ENCODE assay signal across 7 cellular contexts in the genomic region with DNA sequence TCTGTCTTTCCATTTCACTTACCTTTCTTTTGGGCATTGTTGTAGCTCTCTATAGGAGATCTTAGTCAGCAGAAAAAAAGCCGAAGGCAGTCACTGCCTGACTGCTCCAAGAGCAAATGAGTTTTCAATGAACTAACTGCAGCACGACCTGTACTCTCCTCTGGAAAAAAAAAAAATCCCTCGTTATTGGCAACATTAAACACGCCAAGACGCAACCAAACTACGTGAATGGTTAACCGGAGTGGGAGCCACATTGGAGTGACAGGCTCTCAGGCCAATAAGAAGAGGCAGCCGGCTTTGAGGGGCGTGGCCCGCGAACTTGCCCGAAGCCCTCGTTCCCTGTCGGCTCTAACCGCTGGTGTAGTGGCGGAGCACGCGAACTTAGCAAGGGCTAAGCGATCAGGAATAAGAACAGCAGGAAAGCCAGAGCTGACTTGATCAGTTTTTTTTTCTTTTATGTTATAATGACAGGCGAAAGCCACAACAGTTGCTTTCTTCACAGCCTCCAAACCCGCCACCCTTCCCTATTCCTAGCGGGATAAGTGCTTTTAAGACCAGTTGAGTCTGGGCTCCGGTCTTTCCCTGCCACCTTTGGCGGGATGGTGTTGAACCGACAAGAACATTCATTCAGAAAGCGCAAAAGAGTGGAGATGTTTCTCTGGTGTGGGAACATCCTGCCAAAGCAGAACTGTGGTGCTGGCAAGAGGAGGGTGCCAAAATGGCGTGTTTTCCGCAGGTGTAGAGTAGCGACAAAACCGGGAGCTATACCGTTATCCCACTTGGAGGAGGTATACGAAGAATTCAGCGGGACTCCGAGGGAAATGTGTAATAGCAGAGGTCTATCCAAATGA.
DNase-seq lines count a peak whose midpoint lies in the region; ATAC-seq lines count a peak whose summit lies in the region.

No MANE protein-coding gene starts in this region.

- peak; percentile 40 for DNase-seq in NCI-H2227 treated with DMSO at 0.1 percent for 48 hours (lab: John Stamatoyannopoulos, UW)
- DNase-seq in activated CD4-positive, CD25-positive, alpha-beta regulatory T cell treated with anti-CD3 and anti-CD28 coated beads, Interleukin-2, amount 50 U/mL, for 16 hours (ENCODE audit: low read depth, low spot score) = peak; percentile 44
- peak; percentile 68 for DNase-seq in cerebellar cortex (ENCODE audit: low spot score)
- peak; percentile 95 for DNase-seq in islet precursor cell
- DNase-seq in stimulated activated CD4-positive, alpha-beta T cell treated with anti-CD3 and anti-CD28 coated beads, Interleukin-12 subunit alpha, Interleukin-12 subunit beta, amount 100 ng/mL, for 24 hours (ENCODE audit: low read depth in 2 of 2) = peak; percentile 75 to 80

- peak; percentile 97 for ATAC-seq in GM18519 (IDR thresholded peaks at IDR 0.05; ENCODE audit: low FRiP score, unreplicated experiment)
- ATAC-seq in HG02970 (IDR thresholded peaks at IDR 0.05; ENCODE audit: low FRiP score, unreplicated experiment) = peak; percentile 98

Comparison
In these comparisons a context has a peak if more than half of its experiments do, and no peak if none do; other contexts are left out.
1. Peak in every context shown above with its lines: DNase-seq and ATAC-seq.
2. DNase-seq: peak in every context shown above with its lines; median percentile 95 in islet precursor cell; 78 in stimulated activated CD4-positive, alpha-beta T cell treated with anti-CD3 and anti-CD28 coated beads, Interleukin-12 subunit alpha, Interleukin-12 subunit beta, amount 100 ng/mL, for 24 hours; 68 in cerebellar cortex; 44 in activated CD4-positive, CD25-positive, alpha-beta regulatory T cell treated with anti-CD3 and anti-CD28 coated beads, Interleukin-2, amount 50 U/mL, for 16 hours; 40 in NCI-H2227 treated with DMSO at 0.1 percent for 48 hours.